In genomic region chr14:75047506-75047905, GRCh38 we compare ENCODE assay signal across 21 cellular contexts. TPM values are rescaled to one million over a fixed set of nuclear protein-coding genes. Genes with fewer than 3 reads are reported as not detected.
A peak's percentile ranks its signal among the peaks of the same experiment; 100 is the strongest.
DNase-seq lines count a peak whose midpoint lies in the region; ATAC-seq, FAIRE-seq and TF ChIP-seq lines count a peak whose summit lies in the region.
"Had no signal": no experiment of that assay in that cellular context is flagged by ENCODE, and none has a peak within 500 bp of the region (broad histone marks: within the 10 kb centered on the region; RNA-seq: fewer than 3 reads in every experiment).

No MANE protein-coding gene starts in this region.

- no peak overlapping the region for H3K4me3 Mint-ChIP-seq in activated naive CD8-positive, alpha-beta T cell
- no peak overlapping the region for H3K4me3 Mint-ChIP-seq in activated naive CD8-positive, alpha-beta T cell treated with anti-CD3 and anti-CD28 coated beads, Interleukin-2, amount 50 U/mL, for 24 hours

- H3K27ac Mint-ChIP-seq in activated naive CD8-positive, alpha-beta T cell, result peak overlapping the region; percentile 22
- no peak overlapping the region for H3K27ac Mint-ChIP-seq in activated naive CD8-positive, alpha-beta T cell treated with anti-CD3 and anti-CD28 coated beads, Interleukin-2, amount 50 U/mL, for 24 hours

- H3K4me3 ChIP-seq in suprapubic skin, result no peak overlapping the region
- H3K4me3 ChIP-seq: K562, MG63 had no signal

- peaks cover 42% of the 10 kb centered on the region for H3K4me1 ChIP-seq in suprapubic skin
- H3K4me1 ChIP-seq: BE2C had no signal

- H3K9me3 ChIP-seq in suprapubic skin, result no peaks in the 10 kb centered on the region
- H3K9me3 ChIP-seq: BE2C, MG63 had no signal

- H3K9me3 Mint-ChIP-seq in activated naive CD8-positive, alpha-beta T cell (ENCODE audit: low read depth), result no peaks in the 10 kb centered on the region
- H3K9me3 Mint-ChIP-seq in activated naive CD8-positive, alpha-beta T cell treated with anti-CD3 and anti-CD28 coated beads, Interleukin-2, amount 50 U/mL, for 24 hours, result no peaks in the 10 kb centered on the region

- WGBS in suprapubic skin, result 80% methylated on average over 4 of the region's 4 CpGs

- no peaks in the 10 kb centered on the region for H3K27me3 ChIP-seq in suprapubic skin
- H3K27me3 ChIP-seq: BE2C, MG63 had no signal

- no peaks in the 10 kb centered on the region for H3K27me3 Mint-ChIP-seq in activated naive CD8-positive, alpha-beta T cell
- peaks cover 4% of the 10 kb centered on the region for H3K27me3 Mint-ChIP-seq in activated naive CD8-positive, alpha-beta T cell treated with anti-CD3 and anti-CD28 coated beads, Interleukin-2, amount 50 U/mL, for 24 hours

- H3K27ac ChIP-seq in angular gyrus (ENCODE audit: low read depth, low read length) (peak overlapping the region; percentile 58), suprapubic skin (peak overlapping the region; percentile 86)
- H3K27ac ChIP-seq: RWPE1 had no signal

- DNase-seq in activated naive CD8-positive, alpha-beta T cell treated with anti-CD3 and anti-CD28 coated beads, Interleukin-2, amount 50 U/mL, for 24 hours, result no peak
- DNase-seq in fibroblast of peridontal ligament (ENCODE audit: extremely low read depth) (peak; percentile 26), suprapubic skin (ENCODE audit: low spot score in 2 of 2) (no peak), NCI-H1092 treated with DMSO at 0.1 percent for 48 hours (lab: John Stamatoyannopoulos, UW) (no peak), GM12891 (ENCODE audit: insufficient read length, low spot score) (no peak)
- DNase-seq: BE2C, H7, MG63, NCI-H1092, NCI-H146, NCI-H2029, NCI-H2227 treated with DMSO at 0.1 percent for 48 hours, NCI-H510A, NCI-H748 treated with DMSO at 0.1 percent for 48 hours, SHP77 treated with DMSO at 0.1 percent for 48 hours had no signal

- no peaks in the 10 kb centered on the region for H3K36me3 ChIP-seq in suprapubic skin

- TF ChIP-seq EP300 in suprapubic skin (IDR thresholded peaks at IDR 0.05), result no peak

- peaks cover 29% of the 10 kb centered on the region for H3K36me3 Mint-ChIP-seq in activated naive CD8-positive, alpha-beta T cell
- peaks cover 42% of the 10 kb centered on the region for H3K36me3 Mint-ChIP-seq in activated naive CD8-positive, alpha-beta T cell treated with anti-CD3 and anti-CD28 coated beads, Interleukin-2, amount 50 U/mL, for 24 hours (ENCODE audit: low read depth)

- ATAC-seq in activated naive CD8-positive, alpha-beta T cell treated with anti-CD3 and anti-CD28 coated beads, Interleukin-2, amount 50 U/mL, for 24 hours, result no peak
- no peak for ATAC-seq in GM21529 (IDR thresholded peaks at IDR 0.05; ENCODE audit: unreplicated experiment)
- ATAC-seq: K562 had no signal

- no peak for TF ChIP-seq CTCF in suprapubic skin (IDR thresholded peaks at IDR 0.05)

- no peak for FAIRE-seq in GM12891 (lab: Jason Lieb, UNC)
- FAIRE-seq: A204.1, K562 had no signal

- peaks cover 72% of the 10 kb centered on the region for H3K4me1 Mint-ChIP-seq in activated naive CD8-positive, alpha-beta T cell (ENCODE audit: low read depth)
- H3K4me1 Mint-ChIP-seq in activated naive CD8-positive, alpha-beta T cell treated with anti-CD3 and anti-CD28 coated beads, Interleukin-2, amount 50 U/mL, for 24 hours, result peaks cover 58% of the 10 kb centered on the region

- no peak for TF ChIP-seq POLR2A in suprapubic skin (IDR thresholded peaks at IDR 0.05)
- no peak for TF ChIP-seq POLR2A in GM12891 (IDR thresholded peaks at IDR 0.05; ENCODE audit: low read depth, low read length)

TF ChIP-seq in GM12891, 5 proteins besides CTCF, POLR2A, EP300 and RAD21:
- TF ChIP-seq TAF1 (IDR thresholded peaks at IDR 0.05; ENCODE audit: low read depth, low read length), result no peak
- TF ChIP-seq POLR2AphosphoS5 (IDR thresholded peaks at IDR 0.05; ENCODE audit: low read depth, low read length), result no peak
- no peak for TF ChIP-seq PAX5 (IDR thresholded peaks at IDR 0.05; ENCODE audit: insufficient read depth, low read length, severe bottlenecking)
- no peak for TF ChIP-seq SPI1 (IDR thresholded peaks at IDR 0.05; ENCODE audit: low read depth, low read length)
- no peak for TF ChIP-seq POU2F2 (IDR thresholded peaks at IDR 0.05; ENCODE audit: low read depth, low read length)

RNA-seq across cellular contexts. Expression of gene MLH3, which starts 3.8 kb away (rescaled TPM):
- total RNA-seq in suprapubic skin, result 10 to 100 TPM in 3 of 4 donors, 1 to 10 TPM in 1; 8.6 to 27.0 (median 14.1) TPM
- 11.2 TPM for polyA plus RNA-seq in GM12891 (2012; ENCODE audit: low read depth, missing spikeins)

RNA-seq across cellular contexts. Expression of gene ACYP1, which starts 16.3 kb away (rescaled TPM):
- total RNA-seq in suprapubic skin, result 10 to 100 TPM; 19.2 to 40.6 (median 23.0) TPM
- 20.7 TPM for polyA plus RNA-seq in GM12891 (2012; ENCODE audit: low read depth, missing spikeins)

RNA-seq across cellular contexts. Expression of gene ZC2HC1C, which starts 21.9 kb away (rescaled TPM):
- total RNA-seq in suprapubic skin, result 1 to 10 TPM in 2 of 4 donors, under 1 TPM in 2; 0.32 to 5.9 (median 1.2) TPM
- polyA plus RNA-seq in GM12891 (2012; ENCODE audit: low read depth, missing spikeins), result 0.59 TPM

RNA-seq across cellular contexts. Expression of gene EIF2B2, which starts 44.8 kb away (rescaled TPM):
- total RNA-seq in suprapubic skin, result 10 to 100 TPM; 28.9 to 46.2 (median 33.8) TPM
- polyA plus RNA-seq in GM12891 (2012; ENCODE audit: low read depth, missing spikeins), result 49.2 TPM
